In genomic region chr15:92801412-92801773, GRCh38 we compare ENCODE assay signal across 11 cellular contexts.
DNase-seq lines count a peak whose midpoint lies in the region; ATAC-seq and TF ChIP-seq lines count a peak whose summit lies in the region.
"Had no signal": no experiment of that assay in that cellular context is flagged by ENCODE, and none has a peak within 500 bp of the region (broad histone marks: within the 10 kb centered on the region; RNA-seq: fewer than 3 reads in every experiment).

No MANE protein-coding gene starts in this region.

- ATAC-seq in gastrocnemius medialis = no peak
- no peak for ATAC-seq in HG02885 (IDR thresholded peaks at IDR 0.05; ENCODE audit: poor library complexity, unreplicated experiment)
- ATAC-seq in HG02798 (IDR thresholded peaks at IDR 0.05; ENCODE audit: poor library complexity, unreplicated experiment) = no peak

- TF ChIP-seq POLR2A in gastrocnemius medialis (IDR thresholded peaks at IDR 0.05) = no peak

- DNase-seq in EH (ENCODE audit: low read depth) = peak; percentile 97
- DNase-seq in RPMI7951 (ENCODE audit: low read depth) = peak; percentile 96
- DNase-seq in fibroblast of gingiva (ENCODE audit: low read depth) = peak; percentile 67
- peak in 1 of 2 donors; percentile 63 for DNase-seq in gastrocnemius medialis
- DNase-seq in T1000 (lab: John Stamatoyannopoulos, UW) = no peak
- DNase-seq in activated CD8-positive, alpha-beta memory T cell treated with anti-CD3 and anti-CD28 coated beads for 24 hours = no peak
- DNase-seq: activated T-cell treated with anti-CD3 and anti-CD28 coated beads, Interleukin-2, amount 50 U/mL, for 24 hours; retina; SHP77 treated with DMSO at 0.1 percent for 48 hours had no signal

- no peak overlapping the region for H3K4me3 ChIP-seq in gastrocnemius medialis

- peaks cover 33 to 37% of the 10 kb centered on the region in 2 donors for H3K4me1 ChIP-seq in gastrocnemius medialis

- in situ Hi-C loops in gastrocnemius medialis (cut with MboI; ENCODE audit: low sequenced_read_pairs in 4 of 4) = loop anchor here in 3 of 4 donors (5.0 to 25.0 kb wide), 4 partner anchors 111 to 661 kb away; no protein-coding TSS in a partner anchor

- H3K36me3 ChIP-seq in gastrocnemius medialis = no peaks in the 10 kb centered on the region

- TF ChIP-seq CTCF in gastrocnemius medialis (IDR thresholded peaks at IDR 0.05 in 4 of 5, conservative IDR thresholded peaks at IDR 0.05 in 1 of 5) = no peak

- intact Hi-C loops in gastrocnemius medialis (cut with DNase I; ENCODE audit: low total_unique reads) = loop anchor here (5.0 kb wide), 2 partner anchors 286 to 416 kb away; partner anchors contain the start of gene RGMA

- no peaks in the 10 kb centered on the region for H3K9me3 ChIP-seq in gastrocnemius medialis

- peak overlapping the region; percentile 97 to 99 (median 98) for H3K27ac ChIP-seq in gastrocnemius medialis

- H3K27me3 ChIP-seq in gastrocnemius medialis = no peaks in the 10 kb centered on the region

Comparison
In these comparisons a context has a peak if more than half of its experiments do, and no peak if none do; other contexts are left out.
1. DNase-seq: peak in EH (single experiment), RPMI7951 (single experiment) and fibroblast of gingiva (single experiment); none in T1000 (single experiment) and activated CD8-positive, alpha-beta memory T cell treated with anti-CD3 and anti-CD28 coated beads for 24 hours (single experiment).